ENCODE assay signal across 15 cellular contexts in genomic region chr10:58834093-58834674, GRCh38.
DNase-seq lines count a peak whose midpoint lies in the region; ATAC-seq and TF ChIP-seq lines count a peak whose summit lies in the region.
"Had no signal": no experiment of that assay in that cellular context is flagged by ENCODE, and none has a peak within 500 bp of the region (broad histone marks: within the 10 kb centered on the region; RNA-seq: fewer than 3 reads in every experiment).

No MANE protein-coding gene starts in this region.

- H3K4me2 ChIP-seq in MM.1S (ENCODE audit: low read depth, low read length): no peak overlapping the region

- no peaks in the 10 kb centered on the region for H3K79me2 ChIP-seq in MM.1S (ENCODE audit: low read length)

- H3K36me3 Mint-ChIP-seq in chondrocyte (ENCODE audit: low read depth): peaks cover 2% of the 10 kb centered on the region
- H3K36me3 Mint-ChIP-seq: natural killer cell had no signal

- H3K4me3 Mint-ChIP-seq in chondrocyte (ENCODE audit: unreplicated experiment): no peak overlapping the region
- H3K4me3 Mint-ChIP-seq: natural killer cell had no signal

- H3K4me3 ChIP-seq in right atrium auricular region (no peak overlapping the region), MM.1S (ENCODE audit: low read length) (no peak overlapping the region)
- H3K4me3 ChIP-seq: K562 had no signal

- no peaks in the 10 kb centered on the region for H3K9me2 ChIP-seq in MM.1S (replicated peaks; ENCODE audit: insufficient read depth, low read length)

- ATAC-seq in sciatic nerve: peak; percentile 85
- ATAC-seq in HG03196 (IDR thresholded peaks at IDR 0.05; ENCODE audit: unreplicated experiment): no peak
- no peak for ATAC-seq in HG02571 (IDR thresholded peaks at IDR 0.05; ENCODE audit: unreplicated experiment)
- ATAC-seq: K562, natural killer cell had no signal

- H4K20me1 ChIP-seq in MM.1S (ENCODE audit: insufficient read depth, low read length): no peaks in the 10 kb centered on the region

- intact Hi-C loops in sciatic nerve (cut with DNase I): no loop called here

- peaks cover 29% of the 10 kb centered on the region for H3K4me1 Mint-ChIP-seq in chondrocyte (ENCODE audit: low read depth)
- H3K4me1 Mint-ChIP-seq: natural killer cell had no signal

- H3K4me1 ChIP-seq in right atrium auricular region: peaks cover 0 to 3% of the 10 kb centered on the region in 2 donors
- no peaks in the 10 kb centered on the region for H3K4me1 ChIP-seq in MM.1S (ENCODE audit: low read length)

- H3K9me3 ChIP-seq in right atrium auricular region (no peaks in the 10 kb centered on the region), MM.1S (replicated peaks; ENCODE audit: insufficient read depth, low read length) (no peaks in the 10 kb centered on the region)

- H3K27ac ChIP-seq in right atrium auricular region: peak overlapping the region; percentile 21 to 68
- H3K27ac ChIP-seq in MM.1S (ENCODE audit: low read length): no peak overlapping the region
- H3K27ac ChIP-seq: C4-2B had no signal

- no peaks in the 10 kb centered on the region for H3K27me3 Mint-ChIP-seq in chondrocyte (ENCODE audit: low read depth)

- H3K36me3 ChIP-seq in right atrium auricular region (no peaks in the 10 kb centered on the region), MM.1S (replicated peaks; ENCODE audit: insufficient read depth, low read length) (no peaks in the 10 kb centered on the region)

- H3K27me3 ChIP-seq in right atrium auricular region (no peaks in the 10 kb centered on the region), MM.1S (replicated peaks; ENCODE audit: insufficient read depth, low read length) (no peaks in the 10 kb centered on the region)

- H2AFZ ChIP-seq in MM.1S (ENCODE audit: low read length): no peak overlapping the region

- DNase-seq in chondrocyte (ENCODE audit: low spot score) (no peak), right atrium auricular region (ENCODE audit: low spot score) (no peak), sciatic nerve (ENCODE audit: low spot score) (no peak), anterior cingulate cortex (lab: John Stamatoyannopoulos, UW) (no peak), MM.1S (no peak)
- DNase-seq: DMS 273 treated with DMSO at 0.1 percent for 48 hours; GOT3; natural killer cell; NCI-H2107; NCI-H69; stimulated activated CD4-positive, alpha-beta T cell treated with anti-CD3 and anti-CD28 coated beads, Interleukin-2, amount 100 ng/mL, for 24 hours had no signal

- no peaks in the 10 kb centered on the region for H3F3A ChIP-seq in MM.1S (ENCODE audit: insufficient read depth, low read length)

- no peaks in the 10 kb centered on the region for H3K9me3 Mint-ChIP-seq in chondrocyte (ENCODE audit: low read depth)

- H3K27ac Mint-ChIP-seq in chondrocyte (ENCODE audit: unreplicated experiment): peak overlapping the region; percentile 55
- H3K27ac Mint-ChIP-seq: natural killer cell had no signal

- no peak overlapping the region for H3K9ac ChIP-seq in MM.1S (ENCODE audit: low read length)

- no peak for TF ChIP-seq CTCF in chondrocyte (IDR thresholded peaks at IDR 0.05)
- TF ChIP-seq CTCF in right atrium auricular region (IDR thresholded peaks at IDR 0.05): no peak
- no peak for TF ChIP-seq CTCF in MM.1S (IDR thresholded peaks at IDR 0.05; ENCODE audit: low read length)
